Comparison of ENCODE assay signal across 26 cellular contexts in genomic region chr20:61230-61629, GRCh38. TPM values are rescaled to one million over a fixed set of nuclear protein-coding genes. Genes with fewer than 3 reads are reported as not detected.
A peak's percentile ranks its signal among the peaks of the same experiment; 100 is the strongest.
DNase-seq lines count a peak whose midpoint lies in the region; ATAC-seq, FAIRE-seq and TF ChIP-seq lines count a peak whose summit lies in the region.
"Had no signal": no experiment of that assay in that cellular context is flagged by ENCODE, and none has a peak within 500 bp of the region (broad histone marks: within the 10 kb centered on the region; RNA-seq: fewer than 3 reads in every experiment).

No MANE protein-coding gene starts in this region.

- H3K27ac ChIP-seq in right cardiac atrium (ENCODE audit: low read length) = no peak overlapping the region
- no peak overlapping the region for H3K27ac ChIP-seq in left ventricle myocardium inferior (replicated peaks)
- no peak overlapping the region for H3K27ac ChIP-seq in A549
- H3K27ac ChIP-seq in foreskin keratinocyte = no peak overlapping the region
- H3K27ac ChIP-seq in upper lobe of left lung = no peak overlapping the region
- H3K27ac ChIP-seq: 22Rv1; BLaER1 treated with 17β-estradiol and CSF1 and Interleukin-3, amounts not matched to agents 10 nM and 100 nM had no signal

- DNase-seq in right cardiac atrium (no peak), left ventricle myocardium inferior (no peak), A549 (ENCODE audit: low read depth in 1 of 2, low spot score in 1 of 2) (no peak), foreskin keratinocyte (peak in 1 of 2 donors; percentile 6), upper lobe of left lung (no peak)
- no peak for DNase-seq in stimulated activated CD4-positive, alpha-beta T cell treated with anti-CD3 and anti-CD28 coated beads, Interleukin-4, amount 100 ng/mL, for 24 hours
- DNase-seq: ACHN; AML-193; BE2C; CD4-positive, alpha-beta T cell; CD8-positive, alpha-beta memory T cell; DMS 273 treated with DMSO at 0.1 percent for 48 hours; DMS79; GDM1; GOT3; HCEC 1CT had no signal

- no peak for TF ChIP-seq RAD21 in A549 (conservative IDR thresholded peaks at IDR 0.05 in 1 of 2, IDR thresholded peaks at IDR 0.05 in 1 of 2)

- 89% methylated on average over 1 of the region's 1 CpG for WGBS in right cardiac atrium
- WGBS in A549 (ENCODE audit: missing lambda C conversion rate) = 60% methylated on average over 1 of the region's 1 CpG
- WGBS in upper lobe of left lung, 2 donors = 88 to 96% methylated on average over 1 of the region's 1 CpG

- H3K9me3 ChIP-seq in right cardiac atrium (ENCODE audit: control insufficient read depth, low read length) = no peaks in the 10 kb centered on the region
- no peaks in the 10 kb centered on the region for H3K9me3 ChIP-seq in left ventricle myocardium inferior (replicated peaks)
- H3K9me3 ChIP-seq in A549 = peaks cover 26% of the 10 kb centered on the region
- H3K9me3 ChIP-seq in upper lobe of left lung = peaks cover 0 to 11% (median 0%) of the 10 kb centered on the region in 4 donors
- H3K9me3 ChIP-seq: BE2C had no signal

- TF ChIP-seq CTCF in left ventricle myocardium inferior (IDR thresholded peaks at IDR 0.05; ENCODE audit: borderline replicate concordance) (no peak), A549 (IDR thresholded peaks at IDR 0.05) (no peak), foreskin keratinocyte (conservative IDR thresholded peaks at IDR 0.05) (no peak), upper lobe of left lung (IDR thresholded peaks at IDR 0.05) (no peak)

- no peak for TF ChIP-seq EP300 in A549 (IDR thresholded peaks at IDR 0.05)
- no peak for TF ChIP-seq EP300 in upper lobe of left lung (IDR thresholded peaks at IDR 0.05)

- POLR2A ChIA-PET in A549 (lab: Yijun Ruan, JAX) = no interaction called here

- H3K27me3 ChIP-seq in right cardiac atrium (ENCODE audit: control insufficient read depth, insufficient read depth) (no peaks in the 10 kb centered on the region), left ventricle myocardium inferior (ENCODE audit: low read depth) (peaks cover 30% of the 10 kb centered on the region), foreskin keratinocyte (no peaks in the 10 kb centered on the region), upper lobe of left lung (no peaks in the 10 kb centered on the region)
- H3K27me3 ChIP-seq: BE2C; BLaER1 treated with 17β-estradiol and CSF1 and Interleukin-3, amounts not matched to agents 10 nM and 100 nM had no signal

- TF ChIP-seq POLR2A in A549 (IDR thresholded peaks at IDR 0.05; ENCODE audit: low read length) (no peak), upper lobe of left lung (IDR thresholded peaks at IDR 0.05) (no peak)

- intact Hi-C loops in right cardiac atrium (cut with DNase I) = no loop called here
- intact Hi-C loops in left ventricle myocardium inferior (cut with micrococcal nuclease) = no loop called here

- peak; percentile 31 to 36 for ATAC-seq in right cardiac atrium
- peak; percentile 26 to 39; a peak in 3 of 6 replicates for ATAC-seq in A549
- ATAC-seq in foreskin keratinocyte = peak; percentile 12
- ATAC-seq in upper lobe of left lung (ENCODE audit: low FRiP score in 2 of 2) = peak; percentile 32 to 55
- ATAC-seq in HG03571 (IDR thresholded peaks at IDR 0.05; ENCODE audit: unreplicated experiment) = no peak
- no peak for ATAC-seq in GM18858 (IDR thresholded peaks at IDR 0.05; ENCODE audit: unreplicated experiment)

- CTCF ChIA-PET in A549 (lab: Yijun Ruan, JAX) = no interaction called here

- FAIRE-seq in A549 (lab: Jason Lieb, UNC) = no peak
- FAIRE-seq: A204.1, D721Med, GM12891, GM18507, H54 had no signal

- no peaks in the 10 kb centered on the region for H3K4me1 ChIP-seq in right cardiac atrium (ENCODE audit: control insufficient read depth, insufficient read depth, low read length)
- no peaks in the 10 kb centered on the region for H3K4me1 ChIP-seq in left ventricle myocardium inferior
- H3K4me1 ChIP-seq in A549 = no peaks in the 10 kb centered on the region
- H3K4me1 ChIP-seq in foreskin keratinocyte = no peaks in the 10 kb centered on the region
- H3K4me1 ChIP-seq in upper lobe of left lung = no peaks in the 10 kb centered on the region
- H3K4me1 ChIP-seq: BE2C; BLaER1 treated with 17β-estradiol and CSF1 and Interleukin-3, amounts not matched to agents 10 nM and 100 nM had no signal

- H3K4me3 ChIP-seq in right cardiac atrium (ENCODE audit: low read length) (no peak overlapping the region), left ventricle myocardium inferior (no peak overlapping the region), A549 (no peak overlapping the region), upper lobe of left lung (no peak overlapping the region)
- H3K4me3 ChIP-seq: BLaER1 treated with 17β-estradiol and CSF1 and Interleukin-3, amounts not matched to agents 10 nM and 100 nM had no signal

- no peak overlapping the region for H3K4me2 ChIP-seq in A549
- H3K4me2 ChIP-seq: BLaER1 treated with 17β-estradiol and CSF1 and Interleukin-3, amounts not matched to agents 10 nM and 100 nM had no signal

- H3K36me3 ChIP-seq in left ventricle myocardium inferior (no peaks in the 10 kb centered on the region), upper lobe of left lung (no peaks in the 10 kb centered on the region)
- H3K36me3 ChIP-seq: BE2C; BLaER1 treated with 17β-estradiol and CSF1 and Interleukin-3, amounts not matched to agents 10 nM and 100 nM had no signal

TF ChIP-seq in A549, 52 proteins besides CTCF, POLR2A, EP300 and RAD21:
- no peak for TF ChIP-seq PHF8 (IDR thresholded peaks at IDR 0.05; ENCODE audit: borderline replicate concordance, low read depth)

RNA-seq across cellular contexts. Expression of gene DEFB125, which starts 26.2 kb away (rescaled TPM):
- not detected for total RNA-seq in right cardiac atrium
- polyA plus RNA-seq in right cardiac atrium = not detected
- total RNA-seq in left ventricle myocardium inferior = not detected
- polyA plus RNA-seq in A549 (2011; rRNA removed) = not detected in 2 replicates
- not detected in 2 replicates for polyA plus RNA-seq in A549 (2012; cell fraction: cytosol; rRNA removed)
- not detected in 2 replicates for polyA plus RNA-seq in A549 (2012; cell fraction: nucleus; rRNA removed)
- polyA plus RNA-seq in A549 (2017; fragmentation: RNase III; extraction: RNeasy Plus Mini Kit Qiagen cat#74134 plus additional on column Dnase treatment) = not detected in 3 replicates
- not detected in 2 replicates for polyA minus RNA-seq in A549 (2011; rRNA and poly(A)+ RNA removed)
- total RNA-seq in foreskin keratinocyte = not detected in 2 replicates
- not detected in 2 replicates for polyA plus RNA-seq in foreskin keratinocyte
- total RNA-seq in upper lobe of left lung = not detected
- total RNA-seq: CD4-positive, alpha-beta T cell; CD8-positive, alpha-beta memory T cell had no signal
- polyA plus RNA-seq: CD14-positive monocyte; CD8-positive, alpha-beta memory T cell had no signal

Comparison
In these comparisons a context has a peak if more than half of its experiments do, and no peak if none do; other contexts are left out.
1. ATAC-seq: peak in right cardiac atrium (2 of 2), A549 (2 of 2), foreskin keratinocyte (single experiment) and upper lobe of left lung (2 of 2); none in HG03571 (single experiment) and GM18858 (single experiment).